Comparison of ENCODE assay signal across 19 cellular contexts in genomic region chr12:114917307-114917706, GRCh38.
"Had no signal": no experiment of that assay in that cellular context is flagged by ENCODE, and none has a peak within 500 bp of the region (broad histone marks: within the 10 kb centered on the region; RNA-seq: fewer than 3 reads in every experiment).

No MANE protein-coding gene starts in this region.

- DNase-seq: colonic mucosa; effector CD4-positive, alpha-beta T cell; erythroblast; heart left ventricle; mammary epithelial cell; natural killer cell; nucleus accumbens; pancreas; right cardiac atrium; spleen; stimulated activated CD4-positive, alpha-beta T cell treated with anti-CD3 and anti-CD28 coated beads, Interleukin-15, amount 100 ng/mL, for 24 hours; stimulated activated CD4-positive, alpha-beta T cell treated with anti-CD3 and anti-CD28 coated beads, Interleukin-1b, Interleukin-23, amount 100 ng/mL, for 48 hours; stimulated activated CD4-positive, alpha-beta T cell treated with anti-CD3 and anti-CD28 coated beads, Interleukin-4, amount 100 ng/mL, for 4 hours; stimulated activated naive CD4-positive, alpha-beta T cell; stomach; transverse colon had no signal

- H2AFZ ChIP-seq: neural progenitor cell had no signal

- ATAC-seq: heart left ventricle, left lobe of liver, natural killer cell, pancreas, right cardiac atrium had no signal

- H3K9me3 ChIP-seq: colonic mucosa, pancreas, thoracic aorta, transverse colon had no signal

- H3K4me3 ChIP-seq: colonic mucosa, heart left ventricle, neural progenitor cell, pancreas, spleen, stomach, thoracic aorta, transverse colon had no signal

- H3K4me1 ChIP-seq: pancreas, spleen, stomach had no signal

- H3K27ac ChIP-seq: colonic mucosa, heart left ventricle, neural progenitor cell, pancreas, spleen, stomach, thoracic aorta, transverse colon had no signal

- H3K4me2 ChIP-seq: neural progenitor cell had no signal

- H3K27me3 ChIP-seq: colonic mucosa, heart left ventricle, neural progenitor cell, spleen, stomach, transverse colon had no signal

- H3K36me3 ChIP-seq: colonic mucosa, heart left ventricle, neural progenitor cell, pancreas, spleen, stomach, thoracic aorta, transverse colon had no signal

- H3K9ac ChIP-seq: neural progenitor cell had no signal
